ENCODE assay signal across 24 cellular contexts in the genomic region with DNA sequence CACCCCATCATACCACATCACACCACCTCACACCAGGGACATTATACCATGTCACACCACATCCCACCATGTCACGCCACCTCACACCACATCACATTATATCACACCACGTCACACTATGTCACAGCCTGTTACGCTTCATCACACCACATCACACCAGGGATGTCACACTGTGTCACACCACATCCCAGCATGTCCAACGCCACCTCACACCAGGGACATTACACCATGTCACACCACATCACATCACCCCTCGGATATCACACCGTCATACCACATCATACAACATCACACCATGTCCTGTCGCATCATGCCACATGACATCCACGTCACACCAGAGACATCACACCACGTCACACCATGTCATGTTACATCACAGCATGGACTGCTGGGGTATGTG.
DNase-seq lines count a peak whose midpoint lies in the region; ATAC-seq, FAIRE-seq and TF ChIP-seq lines count a peak whose summit lies in the region.
"Had no signal": no experiment of that assay in that cellular context is flagged by ENCODE, and none has a peak within 500 bp of the region (broad histone marks: within the 10 kb centered on the region; RNA-seq: fewer than 3 reads in every experiment).

No MANE protein-coding gene starts in this region.

- FAIRE-seq in GM12891 (lab: Jason Lieb, UNC), result peak; percentile 97
- FAIRE-seq: GM18507 had no signal

- no peak for DNase-seq in GM12891 (ENCODE audit: insufficient read length, low spot score)
- DNase-seq in mesenteric fat pad (ENCODE audit: low spot score), result peak; percentile 79
- DNase-seq in NCI-H2107 (lab: John Stamatoyannopoulos, UW), result no peak
- DNase-seq in NCI-H82 (lab: John Stamatoyannopoulos, UW), result no peak
- DNase-seq: activated CD4-positive, alpha-beta T cell treated with anti-CD3 and anti-CD28 coated beads, Interleukin-2, amount 10 ng/mL, durations not matched to agents 24 days and 14 days; activated T-cell treated with anti-CD3 and anti-CD28 coated beads, Interleukin-2, amount 50 U/mL, for 72 hours; anterior cingulate cortex; C1 segment of cervical spinal cord; COR-L47; DMS79 treated with DMSO at 0.1 percent for 48 hours; effector memory CD4-positive, alpha-beta T cell; erythroblast; GF-D8; NCI-H1105; NCI-H1930; NCI-H526; psoas muscle; SHP77 treated with DMSO at 0.1 percent for 48 hours; transverse colon had no signal

- H3K4me1 Mint-ChIP-seq in IgD-negative memory B cell, result peaks cover 0 to 4% (median 3%) of the 10 kb centered on the region in 3 donors
- peaks cover 13% of the 10 kb centered on the region for H3K4me1 Mint-ChIP-seq in stimulated activated memory B cell treated with anti-CD40 and anti-IgM and Interleukin-4, amounts not matched to agents 10 μg/mL and 1 μg/mL and 100 μg/mL, for 72 hours
- H3K4me1 Mint-ChIP-seq: activated CD4-positive, alpha-beta T cell treated with anti-CD3 and anti-CD28 coated beads, Interleukin-2, amount 10 ng/mL, durations not matched to agents 24 days and 14 days; activated naive CD4-positive, alpha-beta T cell treated with anti-CD3 and anti-CD28 coated beads, Interleukin-2, amount 50 U/mL, for 24 hours had no signal

- peak overlapping the region in 2 of 3 donors; percentile 2 to 81 for H3K27ac Mint-ChIP-seq in IgD-negative memory B cell
- H3K27ac Mint-ChIP-seq in stimulated activated memory B cell treated with anti-CD40 and anti-IgM and Interleukin-4, amounts not matched to agents 10 μg/mL and 1 μg/mL and 100 μg/mL, for 72 hours, result peak overlapping the region; percentile 2
- H3K27ac Mint-ChIP-seq: activated CD4-positive, alpha-beta T cell treated with anti-CD3 and anti-CD28 coated beads, Interleukin-2, amount 10 ng/mL, durations not matched to agents 24 days and 14 days; activated naive CD4-positive, alpha-beta T cell treated with anti-CD3 and anti-CD28 coated beads, Interleukin-2, amount 50 U/mL, for 24 hours; activated T-cell treated with anti-CD3 and anti-CD28 coated beads, Interleukin-2, amount 50 U/mL, for 72 hours had no signal

- no peak for TF ChIP-seq POLR2A in GM12891 (IDR thresholded peaks at IDR 0.05; ENCODE audit: low read depth, low read length)

- peak; percentile 34 for ATAC-seq in stimulated activated memory B cell treated with anti-CD40 and anti-IgM and Interleukin-4, amounts not matched to agents 10 μg/mL and 1 μg/mL and 100 μg/mL, for 72 hours
- no peak for ATAC-seq in HG03354 (IDR thresholded peaks at IDR 0.05; ENCODE audit: poor library complexity, severe bottlenecking, unreplicated experiment)
- ATAC-seq: activated T-cell treated with anti-CD3 and anti-CD28 coated beads, Interleukin-2, amount 50 U/mL, for 72 hours had no signal

- H3K27me3 Mint-ChIP-seq in IgD-negative memory B cell, result no peaks in the 10 kb centered on the region
- no peaks in the 10 kb centered on the region for H3K27me3 Mint-ChIP-seq in stimulated activated memory B cell treated with anti-CD40 and anti-IgM and Interleukin-4, amounts not matched to agents 10 μg/mL and 1 μg/mL and 100 μg/mL, for 72 hours
- H3K27me3 Mint-ChIP-seq: activated naive CD4-positive, alpha-beta T cell treated with anti-CD3 and anti-CD28 coated beads, Interleukin-2, amount 50 U/mL, for 24 hours had no signal

- H3K9me3 Mint-ChIP-seq in IgD-negative memory B cell, result peaks cover 0 to 2% (median 0%) of the 10 kb centered on the region in 3 donors
- H3K9me3 Mint-ChIP-seq in stimulated activated memory B cell treated with anti-CD40 and anti-IgM and Interleukin-4, amounts not matched to agents 10 μg/mL and 1 μg/mL and 100 μg/mL, for 72 hours, result peaks cover 6% of the 10 kb centered on the region
- H3K9me3 Mint-ChIP-seq: activated CD4-positive, alpha-beta T cell treated with anti-CD3 and anti-CD28 coated beads, Interleukin-2, amount 10 ng/mL, durations not matched to agents 24 days and 14 days had no signal

- no peaks in the 10 kb centered on the region for H3K36me3 Mint-ChIP-seq in IgD-negative memory B cell
- peaks cover 25% of the 10 kb centered on the region for H3K36me3 Mint-ChIP-seq in stimulated activated memory B cell treated with anti-CD40 and anti-IgM and Interleukin-4, amounts not matched to agents 10 μg/mL and 1 μg/mL and 100 μg/mL, for 72 hours
- H3K36me3 Mint-ChIP-seq: activated naive CD4-positive, alpha-beta T cell treated with anti-CD3 and anti-CD28 coated beads, Interleukin-2, amount 50 U/mL, for 24 hours had no signal

- H3K4me3 Mint-ChIP-seq in IgD-negative memory B cell, result peak overlapping the region in 1 of 4 donors; percentile 0
- H3K4me3 Mint-ChIP-seq in stimulated activated memory B cell treated with anti-CD40 and anti-IgM and Interleukin-4, amounts not matched to agents 10 μg/mL and 1 μg/mL and 100 μg/mL, for 72 hours, result no peak overlapping the region
- H3K4me3 Mint-ChIP-seq: activated CD4-positive, alpha-beta T cell treated with anti-CD3 and anti-CD28 coated beads, Interleukin-2, amount 10 ng/mL, durations not matched to agents 24 days and 14 days; activated naive CD4-positive, alpha-beta T cell treated with anti-CD3 and anti-CD28 coated beads, Interleukin-2, amount 50 U/mL, for 24 hours; activated T-cell treated with anti-CD3 and anti-CD28 coated beads, Interleukin-2, amount 50 U/mL, for 72 hours had no signal

TF ChIP-seq in GM12891, 5 proteins besides CTCF, POLR2A, EP300 and RAD21:
- no peak for TF ChIP-seq POU2F2 (IDR thresholded peaks at IDR 0.05; ENCODE audit: low read depth, low read length)
- no peak for TF ChIP-seq SPI1 (IDR thresholded peaks at IDR 0.05; ENCODE audit: low read depth, low read length)
- TF ChIP-seq TAF1 (IDR thresholded peaks at IDR 0.05; ENCODE audit: low read depth, low read length), result no peak
- no peak for TF ChIP-seq PAX5 (IDR thresholded peaks at IDR 0.05; ENCODE audit: insufficient read depth, low read length, severe bottlenecking)
- no peak for TF ChIP-seq POLR2AphosphoS5 (IDR thresholded peaks at IDR 0.05; ENCODE audit: low read depth, low read length)
